Comparison of ENCODE assay signal across 15 cellular contexts in genomic region chr1:223259462-223259861, GRCh38.
DNase-seq lines count a peak whose midpoint lies in the region; ATAC-seq and TF ChIP-seq lines count a peak whose summit lies in the region.
"Had no signal": no experiment of that assay in that cellular context is flagged by ENCODE, and none has a peak within 500 bp of the region (broad histone marks: within the 10 kb centered on the region; RNA-seq: fewer than 3 reads in every experiment).

No MANE protein-coding gene starts in this region.

- POLR2A ChIA-PET in Caco-2 (lab: Charles Lee) (no interaction called here), PC-9 (lab: Charles Lee; ENCODE audit: unreplicated experiment) (no interaction called here)
- POLR2A ChIA-PET in CD4-positive, alpha-beta T cell (lab: Charles Lee): no interaction called here

- no peaks in the 10 kb centered on the region for H3K27me3 Mint-ChIP-seq in Caco-2 (ENCODE audit: insufficient read depth, unreplicated experiment)
- H3K27me3 Mint-ChIP-seq in CD4-positive, alpha-beta T cell: no peaks in the 10 kb centered on the region

- H3F3A ChIP-seq in PC-9 (ENCODE audit: insufficient read depth, low read depth) (peaks cover 14% of the 10 kb centered on the region; the same call in 1 of the 2 replicates), smooth muscle cell (ENCODE audit: low read depth) (no peaks in the 10 kb centered on the region)

- no peaks in the 10 kb centered on the region for H3K9me3 Mint-ChIP-seq in Caco-2 (ENCODE audit: unreplicated experiment)
- no peaks in the 10 kb centered on the region for H3K9me3 Mint-ChIP-seq in CD4-positive, alpha-beta T cell
- H3K9me3 Mint-ChIP-seq: CD8-positive, alpha-beta T cell had no signal

- H3K27ac ChIP-seq in PC-9: peak overlapping the region; percentile 34
- H3K27ac ChIP-seq in esophagus muscularis mucosa (replicated peaks in 1 of 4): no peak overlapping the region
- H3K27ac ChIP-seq in smooth muscle cell (ENCODE audit: low read depth): no peak overlapping the region
- H3K27ac ChIP-seq in CD4-positive, alpha-beta T cell (ENCODE audit: low read depth, low read length): no peak overlapping the region

- DNase-seq in Caco-2 (no peak), PC-9 (no peak), esophagus muscularis mucosa (ENCODE audit: extremely low spot score) (peak; percentile 31), smooth muscle cell (lab: John Stamatoyannopoulos, UW; ENCODE audit: unreplicated experiment) (no peak)
- no peak for DNase-seq in effector CD8-positive, alpha-beta T cell (lab: John Stamatoyannopoulos, UW)
- DNase-seq in CD4-positive, alpha-beta T cell: no peak
- DNase-seq: 8988T; C1 segment of cervical spinal cord; CD8-positive, alpha-beta T cell; DMS 273 treated with DMSO at 0.1 percent for 48 hours; DMS79; GF-D8; H7; HCEC 1CT had no signal

- H3K4me2 ChIP-seq in PC-9 (peak overlapping the region; percentile 62; the same call in 1 of the 2 replicates), smooth muscle cell (no peak overlapping the region)

- CTCF ChIA-PET in Caco-2 (lab: Charles Lee): no interaction called here
- CTCF ChIA-PET in PC-9 (lab: Charles Lee): no interaction called here
- CTCF ChIA-PET in CD4-positive, alpha-beta T cell (lab: Charles Lee): no interaction called here

- no peak for TF ChIP-seq POLR2A in esophagus muscularis mucosa (IDR thresholded peaks at IDR 0.05; ENCODE audit: low read depth)

- no peak overlapping the region for H3K4me3 Mint-ChIP-seq in Caco-2 (ENCODE audit: unreplicated experiment)
- H3K4me3 Mint-ChIP-seq in CD4-positive, alpha-beta T cell: no peak overlapping the region
- H3K4me3 Mint-ChIP-seq: CD8-positive, alpha-beta T cell had no signal

- no peak for TF ChIP-seq EP300 in esophagus muscularis mucosa (IDR thresholded peaks at IDR 0.05)

- H3K36me3 ChIP-seq in Caco-2 (ENCODE audit: control insufficient read depth, insufficient read depth, low read length): no peaks in the 10 kb centered on the region
- no peaks in the 10 kb centered on the region for H3K36me3 ChIP-seq in PC-9 (ENCODE audit: low read depth)
- no peaks in the 10 kb centered on the region for H3K36me3 ChIP-seq in esophagus muscularis mucosa
- no peaks in the 10 kb centered on the region for H3K36me3 ChIP-seq in smooth muscle cell (ENCODE audit: low read depth)

- H3K27me3 ChIP-seq in Caco-2 (replicated peaks; ENCODE audit: control insufficient read depth, insufficient read depth, low read length): no peaks in the 10 kb centered on the region
- no peaks in the 10 kb centered on the region for H3K27me3 ChIP-seq in PC-9 (ENCODE audit: insufficient read depth, low read depth)
- H3K27me3 ChIP-seq in esophagus muscularis mucosa: no peaks in the 10 kb centered on the region
- H3K27me3 ChIP-seq in smooth muscle cell (ENCODE audit: low read depth): no peaks in the 10 kb centered on the region
- no peaks in the 10 kb centered on the region for H3K27me3 ChIP-seq in CD4-positive, alpha-beta T cell (ENCODE audit: control insufficient read depth, insufficient read depth, low read length)

- H3K4me3 ChIP-seq in Caco-2 (ENCODE audit: low read depth, low read length) (no peak overlapping the region), PC-9 (no peak overlapping the region), esophagus muscularis mucosa (no peak overlapping the region), smooth muscle cell (no peak overlapping the region)

- H3K9me2 ChIP-seq in PC-9 (ENCODE audit: insufficient read depth): no peaks in the 10 kb centered on the region

- 84% methylated on average over 3 of the region's 3 CpGs for WGBS in esophagus muscularis mucosa
- WGBS in smooth muscle cell (ENCODE audit: low lambda C conversion rate): 95% methylated on average over 3 of the region's 3 CpGs

- no peak for ATAC-seq in GM18868 (IDR thresholded peaks at IDR 0.05; ENCODE audit: unreplicated experiment)
- ATAC-seq in CD4-positive, alpha-beta T cell (ENCODE audit: poor library complexity): no peak
- ATAC-seq: CD8-positive, alpha-beta T cell had no signal

- H3K4me1 ChIP-seq in Caco-2: 0 out of 2 replicates have a peak, but pooled peaks cover 3% of the 10 kb centered on the region
- peaks cover 16% of the 10 kb centered on the region for H3K4me1 ChIP-seq in PC-9 (replicated peaks; ENCODE audit: insufficient read depth)
- H3K4me1 ChIP-seq in esophagus muscularis mucosa: peaks cover 0 to 7% (median 5%) of the 10 kb centered on the region in 4 donors
- peaks cover 7% of the 10 kb centered on the region for H3K4me1 ChIP-seq in smooth muscle cell (ENCODE audit: low read depth)

- peaks cover 10% of the 10 kb centered on the region for H3K36me3 Mint-ChIP-seq in Caco-2 (ENCODE audit: insufficient read depth, unreplicated experiment)
- peaks cover 5% of the 10 kb centered on the region for H3K36me3 Mint-ChIP-seq in CD4-positive, alpha-beta T cell (ENCODE audit: low read depth)
- H3K36me3 Mint-ChIP-seq: CD8-positive, alpha-beta T cell had no signal

- H3K27ac Mint-ChIP-seq in Caco-2 (ENCODE audit: unreplicated experiment): peak overlapping the region; percentile 6
- no peak overlapping the region for H3K27ac Mint-ChIP-seq in CD4-positive, alpha-beta T cell
- H3K27ac Mint-ChIP-seq: CD8-positive, alpha-beta T cell had no signal

- no peak overlapping the region for H3K9ac ChIP-seq in smooth muscle cell (ENCODE audit: low read depth)

- H2AFZ ChIP-seq in PC-9 (no peak overlapping the region), smooth muscle cell (ENCODE audit: low read depth) (no peak overlapping the region)

- H3K4me1 Mint-ChIP-seq in Caco-2 (ENCODE audit: low read depth, unreplicated experiment): peaks cover 21% of the 10 kb centered on the region
- peaks cover 6% of the 10 kb centered on the region for H3K4me1 Mint-ChIP-seq in CD4-positive, alpha-beta T cell (ENCODE audit: low read depth)

- BruUV-seq in Caco-2 (replicated peaks; lab: Mats Ljungman, UMichigan) (no TSS peak), PC-9 (replicated peaks; lab: Mats Ljungman, UMichigan) (no TSS peak)

- H3K9me3 ChIP-seq in Caco-2 (no peaks in the 10 kb centered on the region), PC-9 (ENCODE audit: insufficient read depth, low read depth) (no peaks in the 10 kb centered on the region), esophagus muscularis mucosa (no peaks in the 10 kb centered on the region), smooth muscle cell (replicated peaks; ENCODE audit: low read depth) (no peaks in the 10 kb centered on the region)
- H3K9me3 ChIP-seq in CD4-positive, alpha-beta T cell (ENCODE audit: control insufficient read depth, low read length): no peaks in the 10 kb centered on the region

- TF ChIP-seq CTCF in Caco-2 (IDR thresholded peaks at IDR 0.05; ENCODE audit: insufficient read depth in 1 of 2, low read depth in 1 of 2, low read length in 1 of 2, severe bottlenecking in 1 of 2, unreplicated experiment in 1 of 2) (no peak), PC-9 (conservative IDR thresholded peaks at IDR 0.05) (no peak), esophagus muscularis mucosa (IDR thresholded peaks at IDR 0.05) (no peak), smooth muscle cell (IDR thresholded peaks at IDR 0.05; ENCODE audit: borderline replicate concordance, insufficient read depth, poor library complexity, severe bottlenecking) (no peak)
- no peak for TF ChIP-seq CTCF in CD4-positive, alpha-beta T cell (IDR thresholded peaks at IDR 0.05)

- intact Hi-C loops in Caco-2 (cut with micrococcal nuclease; ENCODE audit: unreplicated experiment) (no loop called here), PC-9 (cut with micrococcal nuclease; ENCODE audit: unreplicated experiment) (no loop called here), esophagus muscularis mucosa (cut with DNase I) (no loop called here)
- intact Hi-C loops in CD4-positive, alpha-beta T cell (cut with DNase I, micrococcal nuclease): no loop called here

- no peaks in the 10 kb centered on the region for H4K20me1 ChIP-seq in PC-9 (ENCODE audit: insufficient read depth)
- no peaks in the 10 kb centered on the region for H4K20me1 ChIP-seq in smooth muscle cell (ENCODE audit: low read depth)

- no peaks in the 10 kb centered on the region for H3K79me2 ChIP-seq in PC-9 (ENCODE audit: low read depth)
- H3K79me2 ChIP-seq in smooth muscle cell (ENCODE audit: low read depth): no peaks in the 10 kb centered on the region
